ENCODE assay signal across 16 cellular contexts in the genomic region with DNA sequence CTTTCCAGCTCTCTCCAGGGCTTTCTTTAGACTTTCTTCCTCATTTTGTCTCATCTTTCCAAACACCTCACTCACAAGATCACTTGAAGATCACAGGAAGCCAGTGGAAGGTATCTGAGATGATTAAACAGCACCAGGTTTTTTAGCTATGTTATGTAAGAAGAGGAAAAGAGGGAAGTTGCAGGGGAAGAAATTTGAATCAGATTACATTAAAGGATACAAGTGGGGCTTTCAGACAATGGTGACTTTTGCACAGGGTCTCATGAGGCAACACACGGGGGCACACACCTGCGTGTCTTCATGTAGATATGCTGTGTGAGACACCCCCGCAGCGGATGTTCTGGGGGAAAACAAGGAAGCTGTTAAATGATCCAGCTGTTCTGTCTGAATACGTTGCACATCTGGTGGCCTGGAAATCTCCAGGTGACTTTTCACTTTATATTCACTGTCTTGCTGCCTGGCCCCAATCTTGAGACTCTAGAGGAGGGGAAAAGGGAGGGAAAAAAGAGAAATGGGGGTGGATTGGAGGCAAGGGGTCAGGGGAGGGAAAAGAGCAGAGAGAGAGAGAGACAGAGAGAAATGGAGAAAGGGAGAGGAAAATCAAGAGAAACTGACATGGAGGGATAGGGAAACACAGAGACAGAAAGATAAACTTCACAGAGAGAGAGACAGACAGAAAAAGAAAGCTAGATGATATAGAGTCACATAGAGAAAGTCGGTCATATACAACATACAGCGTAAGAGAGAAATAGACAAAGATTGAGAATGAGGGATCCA. TPM values are rescaled to one million over a fixed set of nuclear protein-coding genes. Genes with fewer than 3 reads are reported as not detected.
DNase-seq lines count a peak whose midpoint lies in the region; TF ChIP-seq lines count a peak whose summit lies in the region.
"Had no signal": no experiment of that assay in that cellular context is flagged by ENCODE, and none has a peak within 500 bp of the region (broad histone marks: within the 10 kb centered on the region; RNA-seq: fewer than 3 reads in every experiment).

No MANE protein-coding gene starts in this region.

- no peak overlapping the region for H3K4me2 ChIP-seq in GM23248 (ENCODE audit: unreplicated experiment)

- in situ Hi-C loops in GM13976 (cut with MboI; ENCODE audit: low sequenced_read_pairs, unreplicated experiment) (no loop called here), GM23248 (cut with MboI) (no loop called here)

- no peaks in the 10 kb centered on the region for H3K9me2 ChIP-seq in GM23248 (ENCODE audit: insufficient read depth)

- DNase-seq in activated T-cell treated with anti-CD3 and anti-CD28 coated beads, Interleukin-2, amount 50 U/mL, for 24 hours: no peak
- DNase-seq in activated T-cell treated with anti-CD3 and anti-CD28 coated beads, Interleukin-2, amount 50 U/mL, for 1 hour: no peak
- DNase-seq in activated T-helper 1 cell treated with anti-CD3 and anti-CD28 coated beads, Interleukin-12 subunit alpha, Interleukin-12 subunit beta, Interleukin-2, Interleukin-4 antibody, amounts not matched to agents 30 ng/mL and 10 ng/mL and 1 ng/mL, durations not matched to agents 14 hours and 24 hours and 36 hours (ENCODE audit: low spot score): no peak
- DNase-seq in GM13976 (ENCODE audit: low spot score): no peak
- DNase-seq in GM23248: no peak
- no peak for DNase-seq in AML-193 (lab: John Stamatoyannopoulos, UW)
- DNase-seq: foreskin fibroblast; left lung; NCI-H1436 treated with DMSO at 0.1 percent for 48 hours; NCI-H226; SHP77 treated with DMSO at 0.1 percent for 48 hours; small intestine; stimulated activated naive CD4-positive, alpha-beta T cell treated with Interleukin-2 at 50 U/mL for 16 hours had no signal

- no peaks in the 10 kb centered on the region for H3K36me3 Mint-ChIP-seq in activated T-cell treated with anti-CD3 and anti-CD28 coated beads, Interleukin-2, amount 50 U/mL, for 24 hours (ENCODE audit: low read depth)
- H3K36me3 Mint-ChIP-seq in IgD-negative memory B cell: no peaks in the 10 kb centered on the region
- peaks cover 2% of the 10 kb centered on the region for H3K36me3 Mint-ChIP-seq in activated T-helper 1 cell treated with anti-CD3 and anti-CD28 coated beads, Interleukin-12 subunit alpha, Interleukin-12 subunit beta, Interleukin-2, Interleukin-4 antibody, amounts not matched to agents 30 ng/mL and 10 ng/mL and 1 ng/mL, durations not matched to agents 14 hours and 24 hours and 36 hours (ENCODE audit: low read depth)

- 85 to 86% methylated on average over 7 of the region's 7 CpGs for WGBS in GM23248 (ENCODE audit: low coverage in 1 of 2, low lambda C conversion rate in 2 of 2, missing lambda C conversion rate in 2 of 2), 2 experiments

- H3K4me3 ChIP-seq in rectal smooth muscle tissue (ENCODE audit: low read length): no peak overlapping the region
- H3K4me3 ChIP-seq in GM23248: no peak overlapping the region
- H3K4me3 ChIP-seq: left lung, vagina had no signal

- H4K20me1 ChIP-seq in GM23248 (ENCODE audit: insufficient read depth): no peaks in the 10 kb centered on the region

- no peaks in the 10 kb centered on the region for H3K4me1 ChIP-seq in rectal smooth muscle tissue (ENCODE audit: control insufficient read depth, insufficient read depth, low read length)
- peaks cover 2% of the 10 kb centered on the region for H3K4me1 ChIP-seq in GM23248 (ENCODE audit: insufficient read depth)
- H3K4me1 ChIP-seq: vagina had no signal

- no peaks in the 10 kb centered on the region for H3K36me3 ChIP-seq in rectal smooth muscle tissue (ENCODE audit: control insufficient read depth, insufficient read depth, low read length)
- H3K36me3 ChIP-seq in GM23248 (ENCODE audit: low read depth): no peaks in the 10 kb centered on the region
- H3K36me3 ChIP-seq: left lung, vagina had no signal

- H3K9me3 Mint-ChIP-seq in activated T-cell treated with anti-CD3 and anti-CD28 coated beads, Interleukin-2, amount 50 U/mL, for 24 hours: no peaks in the 10 kb centered on the region
- no peaks in the 10 kb centered on the region for H3K9me3 Mint-ChIP-seq in IgD-negative memory B cell
- H3K9me3 Mint-ChIP-seq in activated T-helper 1 cell treated with anti-CD3 and anti-CD28 coated beads, Interleukin-12 subunit alpha, Interleukin-12 subunit beta, Interleukin-2, Interleukin-4 antibody, amounts not matched to agents 30 ng/mL and 10 ng/mL and 1 ng/mL, durations not matched to agents 14 hours and 24 hours and 36 hours: no peaks in the 10 kb centered on the region

- H3K79me2 ChIP-seq in GM23248 (ENCODE audit: insufficient read depth): no peaks in the 10 kb centered on the region

- H3K9me3 ChIP-seq in GM23248 (ENCODE audit: low read depth): no peaks in the 10 kb centered on the region
- H3K9me3 ChIP-seq: left lung, vagina had no signal

- H3K27me3 ChIP-seq in rectal smooth muscle tissue (ENCODE audit: control insufficient read depth, insufficient read depth, low read length): no peaks in the 10 kb centered on the region
- no peaks in the 10 kb centered on the region for H3K27me3 ChIP-seq in GM23248 (replicated peaks; ENCODE audit: insufficient read depth)
- H3K27me3 ChIP-seq: left lung, vagina had no signal

- peak overlapping the region; percentile 99 for H3K27ac Mint-ChIP-seq in activated T-cell treated with anti-CD3 and anti-CD28 coated beads, Interleukin-2, amount 50 U/mL, for 24 hours
- H3K27ac Mint-ChIP-seq in IgD-negative memory B cell: peak overlapping the region in 2 of 3 donors; percentile 74 to 76
- H3K27ac Mint-ChIP-seq in activated T-helper 1 cell treated with anti-CD3 and anti-CD28 coated beads, Interleukin-12 subunit alpha, Interleukin-12 subunit beta, Interleukin-2, Interleukin-4 antibody, amounts not matched to agents 30 ng/mL and 10 ng/mL and 1 ng/mL, durations not matched to agents 14 hours and 24 hours and 36 hours: peak overlapping the region; percentile 99

- H3K4me1 Mint-ChIP-seq in activated T-cell treated with anti-CD3 and anti-CD28 coated beads, Interleukin-2, amount 50 U/mL, for 24 hours (ENCODE audit: low read depth): peaks cover 70% of the 10 kb centered on the region
- H3K4me1 Mint-ChIP-seq in IgD-negative memory B cell: peaks cover 19 to 28% (median 28%) of the 10 kb centered on the region in 3 donors
- peaks cover 70% of the 10 kb centered on the region for H3K4me1 Mint-ChIP-seq in activated T-helper 1 cell treated with anti-CD3 and anti-CD28 coated beads, Interleukin-12 subunit alpha, Interleukin-12 subunit beta, Interleukin-2, Interleukin-4 antibody, amounts not matched to agents 30 ng/mL and 10 ng/mL and 1 ng/mL, durations not matched to agents 14 hours and 24 hours and 36 hours (ENCODE audit: low read depth)

- TF ChIP-seq CTCF in GM13976 (IDR thresholded peaks at IDR 0.05; ENCODE audit: borderline replicate concordance, control extremely low read depth, extremely low read depth, insufficient read depth, missing control alignments): no peak

- H3K27ac ChIP-seq in rectal smooth muscle tissue (ENCODE audit: low read depth, low read length): peak overlapping the region; percentile 11
- no peak overlapping the region for H3K27ac ChIP-seq in GM23248
- H3K27ac ChIP-seq: left lung, vagina had no signal

- no peaks in the 10 kb centered on the region; the same call in 1 of the 2 replicates for H3F3A ChIP-seq in GM23248 (ENCODE audit: insufficient read depth)

- intact Hi-C loops in activated T-helper 1 cell treated with anti-CD3 and anti-CD28 coated beads, Interleukin-12 subunit alpha, Interleukin-12 subunit beta, Interleukin-2, Interleukin-4 antibody, amounts not matched to agents 30 ng/mL and 10 ng/mL and 1 ng/mL, durations not matched to agents 14 hours and 24 hours and 36 hours (cut with micrococcal nuclease): loop anchor here (10.0 kb wide), 1 partner anchor 656 kb away; no protein-coding TSS in a partner anchor

- peak overlapping the region; percentile 2 for H3K4me3 Mint-ChIP-seq in activated T-cell treated with anti-CD3 and anti-CD28 coated beads, Interleukin-2, amount 50 U/mL, for 24 hours
- H3K4me3 Mint-ChIP-seq in IgD-negative memory B cell: peak overlapping the region in 1 of 4 donors; percentile 83
- H3K4me3 Mint-ChIP-seq in activated T-helper 1 cell treated with anti-CD3 and anti-CD28 coated beads, Interleukin-12 subunit alpha, Interleukin-12 subunit beta, Interleukin-2, Interleukin-4 antibody, amounts not matched to agents 30 ng/mL and 10 ng/mL and 1 ng/mL, durations not matched to agents 14 hours and 24 hours and 36 hours: peak overlapping the region; percentile 41

- H2AFZ ChIP-seq in GM23248: no peak overlapping the region

- no peaks in the 10 kb centered on the region for H3K27me3 Mint-ChIP-seq in activated T-cell treated with anti-CD3 and anti-CD28 coated beads, Interleukin-2, amount 50 U/mL, for 24 hours
- H3K27me3 Mint-ChIP-seq in IgD-negative memory B cell: peaks cover 6% of the 10 kb centered on the region
- H3K27me3 Mint-ChIP-seq in activated T-helper 1 cell treated with anti-CD3 and anti-CD28 coated beads, Interleukin-12 subunit alpha, Interleukin-12 subunit beta, Interleukin-2, Interleukin-4 antibody, amounts not matched to agents 30 ng/mL and 10 ng/mL and 1 ng/mL, durations not matched to agents 14 hours and 24 hours and 36 hours (ENCODE audit: insufficient read depth): no peaks in the 10 kb centered on the region

- H3K9ac ChIP-seq in rectal smooth muscle tissue (ENCODE audit: low read length) (no peak overlapping the region), GM23248 (no peak overlapping the region)

RNA-seq across cellular contexts. Expression of a gene that starts 36.3 kb away (rescaled TPM):
- polyA plus RNA-seq in IgD-negative memory B cell (184 TPM), GM23248 (2016; fragmentation: Nextera tagmentation; extraction: Ambion mirVana) (37.4 and 41.8 TPM in 2 replicates)
- total RNA-seq in activated T-helper 1 cell treated with anti-CD3 and anti-CD28 coated beads, Interleukin-12 subunit alpha, Interleukin-12 subunit beta, Interleukin-2, Interleukin-4 antibody, amounts not matched to agents 30 ng/mL and 10 ng/mL and 1 ng/mL, durations not matched to agents 14 hours and 24 hours and 36 hours: 449 and 469 TPM in 2 replicates
- total RNA-seq in GM23248 (2014; rRNA removed; shearing (Covaris generic)): 110 and 116 TPM in 2 replicates
